Comparison of ENCODE assay signal across 24 cellular contexts in genomic region chr15:29032229-29032625, GRCh38.
A peak's percentile ranks its signal among the peaks of the same experiment; 100 is the strongest.
DNase-seq lines count a peak whose midpoint lies in the region; ATAC-seq and TF ChIP-seq lines count a peak whose summit lies in the region.
"Had no signal": no experiment of that assay in that cellular context is flagged by ENCODE, and none has a peak within 500 bp of the region (broad histone marks: within the 10 kb centered on the region; RNA-seq: fewer than 3 reads in every experiment).

No MANE protein-coding gene starts in this region.

- intact Hi-C loops in Right ventricle myocardium inferior (cut with DNase I): no loop called here
- intact Hi-C loops in left cardiac atrium (cut with DNase I): no loop called here
- intact Hi-C loops in esophagus muscularis mucosa (cut with DNase I): no loop called here
- intact Hi-C loops in left colon (cut with DNase I, micrococcal nuclease): no loop called here

- ATAC-seq in Right ventricle myocardium inferior: no peak
- no peak for ATAC-seq in left cardiac atrium
- no peak for ATAC-seq in left colon
- ATAC-seq in GM18858 (IDR thresholded peaks at IDR 0.05; ENCODE audit: unreplicated experiment): no peak
- ATAC-seq: HCT116, Panc1 had no signal

- peak overlapping the region; percentile 52 for H3K27ac Mint-ChIP-seq in T-helper 1 cell treated with Interleukin-12 subunit alpha and Interleukin-12 subunit beta and Interleukin-4 antibody, amounts not matched to agents 30 μg/mL and 1 μg/mL, for 36 hours
- H3K27ac Mint-ChIP-seq in osteocyte (ENCODE audit: unreplicated experiment): no peak overlapping the region

- WGBS in esophagus muscularis mucosa: 90% methylated on average over 4 of the region's 4 CpGs

- H3K9me3 ChIP-seq in esophagus muscularis mucosa: no peaks in the 10 kb centered on the region

- H3K36me3 Mint-ChIP-seq in T-helper 1 cell treated with Interleukin-12 subunit alpha and Interleukin-12 subunit beta and Interleukin-4 antibody, amounts not matched to agents 30 μg/mL and 1 μg/mL, for 36 hours (ENCODE audit: low read depth): no peaks in the 10 kb centered on the region
- H3K36me3 Mint-ChIP-seq in osteocyte (ENCODE audit: unreplicated experiment): no peaks in the 10 kb centered on the region

- no peak overlapping the region for H3K4me3 ChIP-seq in esophagus muscularis mucosa
- H3K4me3 ChIP-seq: BLaER1 treated with 17β-estradiol and CSF1 and Interleukin-3, amounts not matched to agents 10 nM and 100 nM had no signal

- TF ChIP-seq POLR2A in esophagus muscularis mucosa (IDR thresholded peaks at IDR 0.05; ENCODE audit: low read depth): no peak

- H3K27ac ChIP-seq in esophagus muscularis mucosa (replicated peaks in 1 of 4): no peak overlapping the region
- H3K27ac ChIP-seq: 22Rv1; BLaER1 treated with 17β-estradiol and CSF1 and Interleukin-3, amounts not matched to agents 10 nM and 100 nM; KMS-11 had no signal

- DNase-seq in T-helper 1 cell (no peak), Right ventricle myocardium inferior (ENCODE audit: missing footprints) (peak; percentile 53), left cardiac atrium (no peak), esophagus muscularis mucosa (ENCODE audit: extremely low spot score) (peak; percentile 86), osteocyte (ENCODE audit: extremely low spot score, unreplicated experiment) (peak; percentile 72), left colon (no peak)
- DNase-seq: ACHN, EL, GF-D8, GOT3, IMR-90, NCI-H1105 treated with DMSO at 0.1 percent for 48 hours, NCI-H2029 treated with DMSO at 0.1 percent for 48 hours, NCI-H2171, NCI-H345, NCI-H524, NCI-H774 had no signal

- peaks cover 6% of the 10 kb centered on the region for H3K4me1 Mint-ChIP-seq in T-helper 1 cell treated with Interleukin-12 subunit alpha and Interleukin-12 subunit beta and Interleukin-4 antibody, amounts not matched to agents 30 μg/mL and 1 μg/mL, for 36 hours (ENCODE audit: low read depth)
- peaks cover 4% of the 10 kb centered on the region for H3K4me1 Mint-ChIP-seq in osteocyte (ENCODE audit: unreplicated experiment)

- TF ChIP-seq CTCF in esophagus muscularis mucosa (IDR thresholded peaks at IDR 0.05) (no peak), osteocyte (IDR thresholded peaks at IDR 0.05) (no peak)

- no peaks in the 10 kb centered on the region for H3K27me3 ChIP-seq in esophagus muscularis mucosa
- H3K27me3 ChIP-seq: BLaER1 treated with 17β-estradiol and CSF1 and Interleukin-3, amounts not matched to agents 10 nM and 100 nM had no signal

- H3K4me1 ChIP-seq in esophagus muscularis mucosa: no peaks in the 10 kb centered on the region

- H3K4me3 Mint-ChIP-seq in T-helper 1 cell treated with Interleukin-12 subunit alpha and Interleukin-12 subunit beta and Interleukin-4 antibody, amounts not matched to agents 30 μg/mL and 1 μg/mL, for 36 hours: no peak overlapping the region
- H3K4me3 Mint-ChIP-seq in osteocyte (ENCODE audit: unreplicated experiment): no peak overlapping the region

- no peak for TF ChIP-seq EP300 in esophagus muscularis mucosa (IDR thresholded peaks at IDR 0.05)

- no peaks in the 10 kb centered on the region for H3K9me3 Mint-ChIP-seq in T-helper 1 cell treated with Interleukin-12 subunit alpha and Interleukin-12 subunit beta and Interleukin-4 antibody, amounts not matched to agents 30 μg/mL and 1 μg/mL, for 36 hours
- H3K9me3 Mint-ChIP-seq in osteocyte (ENCODE audit: unreplicated experiment): peaks cover 1% of the 10 kb centered on the region

- H3K36me3 ChIP-seq in esophagus muscularis mucosa: no peaks in the 10 kb centered on the region

- H3K27me3 Mint-ChIP-seq in T-helper 1 cell treated with Interleukin-12 subunit alpha and Interleukin-12 subunit beta and Interleukin-4 antibody, amounts not matched to agents 30 μg/mL and 1 μg/mL, for 36 hours (ENCODE audit: low read depth): no peaks in the 10 kb centered on the region
- no peaks in the 10 kb centered on the region for H3K27me3 Mint-ChIP-seq in osteocyte (ENCODE audit: unreplicated experiment)

Comparison
In these comparisons a context has a peak if more than half of its experiments do, and no peak if none do; other contexts are left out.
1. DNase-seq: peak in Right ventricle myocardium inferior (single experiment), esophagus muscularis mucosa (single experiment) and osteocyte (single experiment); none in T-helper 1 cell (0 of 5), left cardiac atrium (single experiment) and left colon (0 of 2).